Comparison of ENCODE assay signal across 8 cellular contexts in the genomic region with DNA sequence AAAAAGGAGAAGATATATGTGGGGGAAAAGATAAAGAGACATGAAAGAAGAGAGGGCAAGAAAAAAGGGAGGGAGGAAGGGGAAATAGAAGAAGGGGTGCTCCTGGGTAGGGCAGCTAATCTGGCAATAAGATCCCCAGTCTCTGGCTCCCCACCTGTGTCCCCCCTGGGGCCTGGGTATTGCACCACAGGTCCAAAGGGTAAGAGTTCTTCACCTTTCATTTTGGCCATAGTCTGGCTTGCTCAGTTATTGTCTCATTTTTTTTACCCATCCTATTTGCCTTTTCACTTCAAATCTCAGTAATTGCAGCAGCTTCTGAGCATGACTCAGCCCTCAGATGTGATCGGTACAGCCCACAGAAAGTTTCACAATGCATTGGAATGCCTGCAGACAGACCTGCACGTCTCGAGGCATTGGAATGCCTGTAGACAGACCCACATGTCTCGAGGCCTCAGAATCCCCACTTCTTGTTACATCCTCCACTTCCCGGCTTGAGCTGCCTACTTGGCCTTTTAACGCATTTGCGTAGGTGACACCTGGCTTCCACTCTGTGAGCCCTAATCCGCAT.
DNase-seq lines count a peak whose midpoint lies in the region; ATAC-seq and TF ChIP-seq lines count a peak whose summit lies in the region.

No MANE protein-coding gene starts in this region.

- H3K4me3 ChIP-seq in kidney epithelial cell (ENCODE audit: low read depth, low read length), result no peak overlapping the region

- TF ChIP-seq POLR2A in GM18505 (IDR thresholded peaks at IDR 0.05; ENCODE audit: borderline replicate concordance, extremely low read depth, insufficient read depth, insufficient read length), result no peak

- peaks cover 0 to 2% of the 10 kb centered on the region in 2 donors for H3K36me3 Mint-ChIP-seq in activated T-cell treated with anti-CD3 and anti-CD28 coated beads, Interleukin-2, amount 50 U/mL, for 72 hours (ENCODE audit: insufficient read depth in 2 of 2)

- no peaks in the 10 kb centered on the region for H3K36me3 ChIP-seq in kidney epithelial cell (ENCODE audit: control insufficient read depth, insufficient read depth, low read length)

- no peak for TF ChIP-seq CTCF in kidney epithelial cell (IDR thresholded peaks at IDR 0.05; ENCODE audit: insufficient read depth, low read length, poor library complexity, severe bottlenecking)

- H3K4me1 Mint-ChIP-seq in activated T-cell treated with anti-CD3 and anti-CD28 coated beads, Interleukin-2, amount 50 U/mL, for 72 hours (ENCODE audit: low read depth), result peaks cover 35% of the 10 kb centered on the region

- H3K9me3 Mint-ChIP-seq in activated T-cell treated with anti-CD3 and anti-CD28 coated beads, Interleukin-2, amount 50 U/mL, for 72 hours, result no peaks in the 10 kb centered on the region

- H3K4me3 Mint-ChIP-seq in activated T-cell treated with anti-CD3 and anti-CD28 coated beads, Interleukin-2, amount 50 U/mL, for 72 hours, result peak overlapping the region in 1 of 2 donors; percentile 36

- DNase-seq in stimulated activated CD4-positive, alpha-beta T cell treated with anti-CD3 and anti-CD28 coated beads, Interleukin-12 subunit alpha, Interleukin-12 subunit beta, amount 100 ng/mL, for 4 hours, result peak; percentile 13
- DNase-seq in stimulated activated CD4-positive, alpha-beta T cell treated with anti-CD3 and anti-CD28 coated beads, Interleukin-4, amount 100 ng/mL, for 4 hours, result no peak
- DNase-seq in activated T-cell treated with anti-CD3 and anti-CD28 coated beads, Interleukin-2, amount 50 U/mL, for 72 hours, result peak; percentile 55 to 62
- DNase-seq in kidney epithelial cell (ENCODE audit: low read depth), result peak; percentile 97
- no peak for DNase-seq in MV-4-11 (lab: John Stamatoyannopoulos, UW)

- ATAC-seq in activated T-cell treated with anti-CD3 and anti-CD28 coated beads, Interleukin-2, amount 50 U/mL, for 72 hours (replicated peaks in 1 of 2), result peak; percentile 81 to 84
- ATAC-seq in GM18505 (IDR thresholded peaks at IDR 0.05; ENCODE audit: unreplicated experiment) (no peak), GM18517 (IDR thresholded peaks at IDR 0.05; ENCODE audit: unreplicated experiment) (no peak), GM18511 (IDR thresholded peaks at IDR 0.05; ENCODE audit: unreplicated experiment) (no peak)

- H3K27me3 Mint-ChIP-seq in activated T-cell treated with anti-CD3 and anti-CD28 coated beads, Interleukin-2, amount 50 U/mL, for 72 hours (ENCODE audit: low read depth), result peaks cover 60% of the 10 kb centered on the region

- no peaks in the 10 kb centered on the region for H3K27me3 ChIP-seq in kidney epithelial cell (ENCODE audit: control insufficient read depth, insufficient read depth, low read length)

- H3K27ac Mint-ChIP-seq in activated T-cell treated with anti-CD3 and anti-CD28 coated beads, Interleukin-2, amount 50 U/mL, for 72 hours, result peak overlapping the region; percentile 14

Comparison
In these comparisons a context has a peak if more than half of its experiments do, and no peak if none do; other contexts are left out.
1. DNase-seq: peak in stimulated activated CD4-positive, alpha-beta T cell treated with anti-CD3 and anti-CD28 coated beads, Interleukin-12 subunit alpha, Interleukin-12 subunit beta, amount 100 ng/mL, for 4 hours (single experiment), activated T-cell treated with anti-CD3 and anti-CD28 coated beads, Interleukin-2, amount 50 U/mL, for 72 hours (2 of 2) and kidney epithelial cell (single experiment); none in stimulated activated CD4-positive, alpha-beta T cell treated with anti-CD3 and anti-CD28 coated beads, Interleukin-4, amount 100 ng/mL, for 4 hours (0 of 2) and MV-4-11 (single experiment).
2. ATAC-seq: peak in activated T-cell treated with anti-CD3 and anti-CD28 coated beads, Interleukin-2, amount 50 U/mL, for 72 hours (2 of 2); none in GM18505 (single experiment), GM18517 (single experiment) and GM18511 (single experiment).